In genomic region chrX:69142688-69143239, GRCh38 we compare ENCODE assay signal across 22 cellular contexts.
"Had no signal": no experiment of that assay in that cellular context is flagged by ENCODE, and none has a peak within 500 bp of the region (broad histone marks: within the 10 kb centered on the region; RNA-seq: fewer than 3 reads in every experiment).

No MANE protein-coding gene starts in this region.

- FAIRE-seq: small intestine had no signal

- H3K9me3 ChIP-seq: mucosa of descending colon, prostate gland, transverse colon had no signal

- H3K4me3 ChIP-seq: lung, mucosa of descending colon, prostate gland, transverse colon had no signal

- H3K9me3 Mint-ChIP-seq: activated naive CD8-positive, alpha-beta T cell treated with anti-CD3 and anti-CD28 coated beads for 36 hours; central memory CD8-positive, alpha-beta T cell; dendritic cell treated with granulocyte-macrophage colony-stimulating factor and Interleukin-4, amounts not matched to agents 40 ng/mL and 50 ng/mL, for 4 days; effector memory CD8-positive, alpha-beta T cell had no signal

- DNase-seq: activated CD4-positive, alpha-beta T cell treated with anti-CD3 and anti-CD28 coated beads, Interleukin-2, amount 50 U/mL, for 1 hour; activated CD8-positive, alpha-beta memory T cell treated with anti-CD3 and anti-CD28 coated beads for 24 hours; activated gamma-delta T cell treated with Interleukin-2 at 50 U/mL for 16 hours; activated naive CD8-positive, alpha-beta T cell treated with anti-CD3 and anti-CD28 coated beads for 36 hours; brain microvascular endothelial cell; effector memory CD8-positive, alpha-beta T cell; foreskin melanocyte; head of caudate nucleus; immature natural killer cell; left cardiac atrium; mucosa of descending colon; naive thymus-derived CD8-positive, alpha-beta T cell; occipital lobe; right cardiac atrium; small intestine; stimulated activated naive CD8-positive, alpha-beta T cell treated with anti-CD3 and anti-CD28 coated beads, Interleukin-15, Interleukin-2, amounts not matched to agents 100 U/mL and 50 U/mL, for 24 hours; transverse colon had no signal

- H3K27ac Mint-ChIP-seq: activated naive CD8-positive, alpha-beta T cell treated with anti-CD3 and anti-CD28 coated beads for 36 hours; dendritic cell treated with granulocyte-macrophage colony-stimulating factor and Interleukin-4, amounts not matched to agents 40 ng/mL and 50 ng/mL, for 4 days; effector memory CD8-positive, alpha-beta T cell; immature natural killer cell; naive thymus-derived CD8-positive, alpha-beta T cell had no signal

- H3K4me3 Mint-ChIP-seq: activated naive CD8-positive, alpha-beta T cell treated with anti-CD3 and anti-CD28 coated beads for 36 hours; central memory CD8-positive, alpha-beta T cell; dendritic cell treated with granulocyte-macrophage colony-stimulating factor and Interleukin-4, amounts not matched to agents 40 ng/mL and 50 ng/mL, for 4 days; effector memory CD8-positive, alpha-beta T cell; immature natural killer cell; naive thymus-derived CD8-positive, alpha-beta T cell had no signal

- H3K27me3 ChIP-seq: brain microvascular endothelial cell, transverse colon had no signal

- H3K36me3 Mint-ChIP-seq: activated naive CD8-positive, alpha-beta T cell treated with anti-CD3 and anti-CD28 coated beads for 36 hours; immature natural killer cell; naive thymus-derived CD8-positive, alpha-beta T cell had no signal

- H3K4me1 ChIP-seq: prostate gland, transverse colon had no signal

- H3K4me1 Mint-ChIP-seq: activated naive CD8-positive, alpha-beta T cell treated with anti-CD3 and anti-CD28 coated beads for 36 hours; central memory CD8-positive, alpha-beta T cell; immature natural killer cell; naive thymus-derived CD8-positive, alpha-beta T cell had no signal

- H3K36me3 ChIP-seq: brain microvascular endothelial cell, prostate gland, transverse colon had no signal

- H3K27me3 Mint-ChIP-seq: activated naive CD8-positive, alpha-beta T cell treated with anti-CD3 and anti-CD28 coated beads for 36 hours; central memory CD8-positive, alpha-beta T cell had no signal

- H3K27ac ChIP-seq: brain microvascular endothelial cell, prostate gland, transverse colon had no signal

- ATAC-seq: activated CD4-positive, CD25-positive, alpha-beta regulatory T cell treated with anti-CD3 and anti-CD28 coated beads, Interleukin-2, amount 50 U/mL, for 24 hours; effector memory CD8-positive, alpha-beta T cell; left cardiac atrium; mucosa of descending colon; naive thymus-derived CD8-positive, alpha-beta T cell; right cardiac atrium; stimulated activated naive CD8-positive, alpha-beta T cell treated with anti-CD3 and anti-CD28 coated beads, Interleukin-15, Interleukin-2, amounts not matched to agents 100 U/mL and 50 U/mL, for 24 hours had no signal
